ENCODE assay signal across 8 cellular contexts in genomic region chr15:65832549-65833364, GRCh38. TPM values are rescaled to one million over a fixed set of nuclear protein-coding genes. Genes with fewer than 3 reads are reported as not detected.
A peak's percentile ranks its signal among the peaks of the same experiment; 100 is the strongest.
DNase-seq lines count a peak whose midpoint lies in the region; ATAC-seq and TF ChIP-seq lines count a peak whose summit lies in the region.

No MANE protein-coding gene starts in this region.

- peak in 2 of 3 donors; percentile 53 to 64 for TF ChIP-seq POLR2A in body of pancreas (IDR thresholded peaks at IDR 0.05)

- H3K27ac Mint-ChIP-seq in T-helper 2 cell treated with Interferon-gamma antibody and Interleukin-4, amounts not matched to agents 5 μg/mL and 100 μg/mL, for 36 hours, result peak overlapping the region; percentile 94

- H3K36me3 ChIP-seq in body of pancreas (replicated peaks in 1 of 2; ENCODE audit: insufficient read depth in 1 of 2, low read depth in 2 of 2) (no peaks in the 10 kb centered on the region), psoas muscle (ENCODE audit: insufficient read depth in 1 of 2, low read depth in 1 of 2) (no peaks in the 10 kb centered on the region)

- no peaks in the 10 kb centered on the region for H3K27me3 ChIP-seq in body of pancreas
- H3K27me3 ChIP-seq in psoas muscle (ENCODE audit: insufficient read depth in 3 of 3, low read length in 2 of 3), result no peaks in the 10 kb centered on the region

- peaks cover 45% of the 10 kb centered on the region for H3K4me1 Mint-ChIP-seq in T-helper 2 cell treated with Interferon-gamma antibody and Interleukin-4, amounts not matched to agents 5 μg/mL and 100 μg/mL, for 36 hours (ENCODE audit: low read depth)

- H3K27ac ChIP-seq in body of pancreas (peak overlapping the region; percentile 88 to 96 (median 92)), psoas muscle (peak overlapping the region; percentile 86)

- peak in 4 of 7 experiments; percentile 37 to 51 (median 44) for TF ChIP-seq CTCF in body of pancreas (IDR thresholded peaks at IDR 0.05)
- TF ChIP-seq CTCF in psoas muscle (IDR thresholded peaks at IDR 0.05), result peak; percentile 21

- DNase-seq in NCI-H187 (lab: John Stamatoyannopoulos, UW) (peak; percentile 69 to 90), body of pancreas (peak; percentile 90 to 98 (median 96)), hepatic stellate cell (ENCODE audit: low spot score) (peak; percentile 83), psoas muscle (peak; percentile 85 to 95)
- peak; percentile 46 for DNase-seq in T-helper 2 cell treated with Interferon-gamma antibody and Interleukin-4, amounts not matched to agents 5 μg/mL and 100 μg/mL, for 36 hours (ENCODE audit: low spot score)

- intact Hi-C loops in body of pancreas (cut with DNase I) (no loop called here), psoas muscle (cut with DNase I) (loop anchor here (1.0 to 2.0 kb wide), 3 partner anchors 24 to 37 kb away; partner anchors contain the start of gene RAB11A (in 2 of the 2))

- WGBS in body of pancreas, 2 donors, result 3% methylated on average over 6 to 8 of the region's 8 CpGs
- WGBS in psoas muscle, 3 donors, result 1 to 3% (median 1%) methylated on average over 8 of the region's 8 CpGs

- no peaks in the 10 kb centered on the region for H3K36me3 Mint-ChIP-seq in T-helper 2 cell treated with Interferon-gamma antibody and Interleukin-4, amounts not matched to agents 5 μg/mL and 100 μg/mL, for 36 hours (ENCODE audit: low read depth)

- H3K9me3 ChIP-seq in body of pancreas (no peaks in the 10 kb centered on the region), psoas muscle (no peaks in the 10 kb centered on the region)

- ATAC-seq in GM21390 (IDR thresholded peaks at IDR 0.05; ENCODE audit: unreplicated experiment), result peak; percentile 48
- peak; percentile 97 for ATAC-seq in body of pancreas
- peak; percentile 95 to 98 (median 97) for ATAC-seq in psoas muscle
- no peak for ATAC-seq in HG02884 (IDR thresholded peaks at IDR 0.05; ENCODE audit: unreplicated experiment)
- no peak for ATAC-seq in HG02938 (IDR thresholded peaks at IDR 0.05; ENCODE audit: unreplicated experiment)

- no peak overlapping the region for H3K4me3 ChIP-seq in body of pancreas
- H3K4me3 ChIP-seq in psoas muscle, result peak overlapping the region; percentile 35

- peaks cover 42% of the 10 kb centered on the region for H3K4me1 ChIP-seq in body of pancreas
- H3K4me1 ChIP-seq in psoas muscle, result peaks cover 39% of the 10 kb centered on the region

- H3K27me3 Mint-ChIP-seq in T-helper 2 cell treated with Interferon-gamma antibody and Interleukin-4, amounts not matched to agents 5 μg/mL and 100 μg/mL, for 36 hours (ENCODE audit: low read depth), result no peaks in the 10 kb centered on the region

- no peaks in the 10 kb centered on the region for H3K9me3 Mint-ChIP-seq in T-helper 2 cell treated with Interferon-gamma antibody and Interleukin-4, amounts not matched to agents 5 μg/mL and 100 μg/mL, for 36 hours

- peak overlapping the region; percentile 84 for H3K4me3 Mint-ChIP-seq in T-helper 2 cell treated with Interferon-gamma antibody and Interleukin-4, amounts not matched to agents 5 μg/mL and 100 μg/mL, for 36 hours

RNA-seq across cellular contexts. Expression of gene RAB11A, which starts 36.5 kb away (rescaled TPM):
- total RNA-seq in body of pancreas (10 to 100 TPM; 35.3 to 39.4 TPM), psoas muscle (100 to 1,000 TPM in 2 of 4 donors, 10 to 100 TPM in 2; 89.5 to 152 (median 105) TPM)
- polyA plus RNA-seq in psoas muscle, result 100 to 1,000 TPM; 115 to 152 (median 150) TPM

RNA-seq across cellular contexts. Expression of gene DENND4A, which starts 40.7 kb away (rescaled TPM):
- total RNA-seq in body of pancreas, result 10 to 100 TPM; 45.7 to 59.3 TPM
- 10 to 100 TPM; 15.4 to 46.7 (median 23.4) TPM for total RNA-seq in psoas muscle
- 10 to 100 TPM in 1 of 3 donors, 1 to 10 TPM in 2; 4.0 to 11.2 (median 7.0) TPM for polyA plus RNA-seq in psoas muscle

Comparison
In these comparisons a context has a peak if more than half of its experiments do, and no peak if none do; other contexts are left out.
1. ATAC-seq: peak in GM21390 (single experiment), body of pancreas (single experiment) and psoas muscle (4 of 4); none in HG02884 (single experiment) and HG02938 (single experiment).
2. Peak in every context shown above with its lines, with median percentiles within 50 percentile points of each other: DNase-seq.